1 cellular context compared by ENCODE assay signal in the genomic region with DNA sequence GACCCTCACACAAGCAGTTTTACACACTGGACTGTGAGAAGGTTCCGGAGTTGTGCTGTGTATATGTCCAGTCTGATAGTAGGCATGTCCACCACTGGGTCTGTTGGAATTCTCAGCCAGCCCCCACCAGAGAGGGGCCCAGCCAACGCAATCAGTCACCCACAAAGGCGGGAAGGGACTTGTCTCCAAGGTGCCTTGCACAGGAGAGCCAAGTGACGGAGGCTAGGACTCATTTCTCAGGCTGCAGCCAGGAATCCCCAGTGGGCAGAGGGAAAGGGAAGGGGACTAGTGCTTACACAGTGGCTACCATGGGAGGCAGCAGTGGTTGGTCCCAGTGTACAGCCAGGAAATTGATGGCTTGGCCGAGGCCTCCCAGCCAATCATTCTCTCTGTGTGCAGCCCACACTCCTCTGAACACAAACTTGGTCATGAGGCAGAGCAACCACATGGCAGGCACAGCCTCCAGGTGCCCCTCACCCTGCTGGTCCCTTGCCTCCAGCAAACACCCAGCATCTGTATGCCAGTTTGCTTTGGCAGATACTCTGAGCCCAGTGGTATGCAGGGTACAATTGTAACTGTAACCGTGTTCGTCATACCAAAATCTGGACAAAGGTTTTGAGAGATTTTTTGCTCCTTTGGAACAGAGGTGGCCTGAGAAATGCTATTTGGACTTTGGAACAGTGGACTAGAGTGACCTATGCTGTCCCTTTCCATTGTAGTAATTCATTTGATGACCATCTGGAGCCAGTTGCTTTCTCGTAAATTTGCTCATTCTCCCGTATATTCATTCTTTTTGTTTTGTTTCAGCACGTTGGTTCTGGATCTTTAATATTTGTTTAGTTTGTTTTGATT.
TF ChIP-seq lines count a peak whose summit lies in the region.

No MANE protein-coding gene starts in this region.

TF ChIP-seq in HepG2, 621 proteins besides CTCF, POLR2A, EP300 and RAD21 (continued from another document and continues in another):
- TF ChIP-seq, protein P1, sequence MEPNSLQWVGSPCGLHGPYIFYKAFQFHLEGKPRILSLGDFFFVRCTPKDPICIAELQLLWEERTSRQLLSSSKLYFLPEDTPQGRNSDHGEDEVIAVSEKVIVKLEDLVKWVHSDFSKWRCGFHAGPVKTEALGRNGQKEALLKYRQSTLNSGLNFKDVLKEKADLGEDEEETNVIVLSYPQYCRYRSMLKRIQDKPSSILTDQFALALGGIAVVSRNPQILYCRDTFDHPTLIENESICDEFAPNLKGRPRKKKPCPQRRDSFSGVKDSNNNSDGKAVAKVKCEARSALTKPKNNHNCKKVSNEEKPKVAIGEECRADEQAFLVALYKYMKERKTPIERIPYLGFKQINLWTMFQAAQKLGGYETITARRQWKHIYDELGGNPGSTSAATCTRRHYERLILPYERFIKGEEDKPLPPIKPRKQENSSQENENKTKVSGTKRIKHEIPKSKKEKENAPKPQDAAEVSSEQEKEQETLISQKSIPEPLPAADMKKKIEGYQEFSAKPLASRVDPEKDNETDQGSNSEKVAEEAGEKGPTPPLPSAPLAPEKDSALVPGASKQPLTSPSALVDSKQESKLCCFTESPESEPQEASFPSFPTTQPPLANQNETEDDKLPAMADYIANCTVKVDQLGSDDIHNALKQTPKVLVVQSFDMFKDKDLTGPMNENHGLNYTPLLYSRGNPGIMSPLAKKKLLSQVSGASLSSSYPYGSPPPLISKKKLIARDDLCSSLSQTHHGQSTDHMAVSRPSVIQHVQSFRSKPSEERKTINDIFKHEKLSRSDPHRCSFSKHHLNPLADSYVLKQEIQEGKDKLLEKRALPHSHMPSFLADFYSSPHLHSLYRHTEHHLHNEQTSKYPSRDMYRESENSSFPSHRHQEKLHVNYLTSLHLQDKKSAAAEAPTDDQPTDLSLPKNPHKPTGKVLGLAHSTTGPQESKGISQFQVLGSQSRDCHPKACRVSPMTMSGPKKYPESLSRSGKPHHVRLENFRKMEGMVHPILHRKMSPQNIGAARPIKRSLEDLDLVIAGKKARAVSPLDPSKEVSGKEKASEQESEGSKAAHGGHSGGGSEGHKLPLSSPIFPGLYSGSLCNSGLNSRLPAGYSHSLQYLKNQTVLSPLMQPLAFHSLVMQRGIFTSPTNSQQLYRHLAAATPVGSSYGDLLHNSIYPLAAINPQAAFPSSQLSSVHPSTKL (CRISPR knock-in tag; IDR thresholded peaks at IDR 0.05) = peak; percentile 87
- TF ChIP-seq KLF11 (CRISPR knock-in tag; IDR thresholded peaks at IDR 0.05) (peak; percentile 87), THAP11 (CRISPR knock-in tag; IDR thresholded peaks at IDR 0.05) (peak; percentile 38; the same call in 1 of the 2 replicates), ZNF616 (CRISPR knock-in tag; IDR thresholded peaks at IDR 0.05; ENCODE audit: low read depth) (peak; percentile 81; the same call in 1 of the 2 replicates), MAFF (IDR thresholded peaks at IDR 0.05; ENCODE audit: low read depth, low read length) (no peak), ZNF678 (CRISPR knock-in tag; IDR thresholded peaks at IDR 0.05) (no peak), TARDBP (CRISPR knock-in tag; IDR thresholded peaks at IDR 0.05) (peak; percentile 97), KAT8 (CRISPR knock-in tag; IDR thresholded peaks at IDR 0.05) (peak; percentile 52), REL (CRISPR knock-in tag; conservative IDR thresholded peaks at IDR 0.05) (no peak), SP1 (IDR thresholded peaks at IDR 0.05) (no peak), SP1 (CRISPR knock-in tag; IDR thresholded peaks at IDR 0.05) (peak; percentile 16), CHD2 (IDR thresholded peaks at IDR 0.05; ENCODE audit: low read depth, low read length) (no peak), RAD51 (IDR thresholded peaks at IDR 0.05; ENCODE audit: borderline replicate concordance) (no peak; the same call in 1 of the 2 replicates), ZNF577 (CRISPR knock-in tag; IDR thresholded peaks at IDR 0.05; ENCODE audit: borderline replicate concordance, low read depth) (no peak), SP4 (CRISPR knock-in tag; IDR thresholded peaks at IDR 0.05) (no peak; the same call in 1 of the 2 replicates), SIX4 (CRISPR knock-in tag; IDR thresholded peaks at IDR 0.05) (peak; percentile 61; the same call in 1 of the 2 replicates), SRSF4 (IDR thresholded peaks at IDR 0.05; ENCODE audit: low read depth, low read length, poor library complexity, severe bottlenecking) (no peak), ZNF790 (CRISPR knock-in tag; IDR thresholded peaks at IDR 0.05; ENCODE audit: borderline replicate concordance) (no peak), MAF1 (CRISPR knock-in tag; IDR thresholded peaks at IDR 0.05; ENCODE audit: borderline replicate concordance) (no peak; the same call in 1 of the 2 replicates), ZNF232 (CRISPR knock-in tag; IDR thresholded peaks at IDR 0.05; ENCODE audit: borderline replicate concordance) (peak; percentile 66; the same call in 1 of the 2 replicates), HMG20B (CRISPR knock-in tag; conservative IDR thresholded peaks at IDR 0.05) (0 out of 2 replicates have a peak, but pooled peaks have one; percentile 13)
- TF ChIP-seq, protein P2, sequence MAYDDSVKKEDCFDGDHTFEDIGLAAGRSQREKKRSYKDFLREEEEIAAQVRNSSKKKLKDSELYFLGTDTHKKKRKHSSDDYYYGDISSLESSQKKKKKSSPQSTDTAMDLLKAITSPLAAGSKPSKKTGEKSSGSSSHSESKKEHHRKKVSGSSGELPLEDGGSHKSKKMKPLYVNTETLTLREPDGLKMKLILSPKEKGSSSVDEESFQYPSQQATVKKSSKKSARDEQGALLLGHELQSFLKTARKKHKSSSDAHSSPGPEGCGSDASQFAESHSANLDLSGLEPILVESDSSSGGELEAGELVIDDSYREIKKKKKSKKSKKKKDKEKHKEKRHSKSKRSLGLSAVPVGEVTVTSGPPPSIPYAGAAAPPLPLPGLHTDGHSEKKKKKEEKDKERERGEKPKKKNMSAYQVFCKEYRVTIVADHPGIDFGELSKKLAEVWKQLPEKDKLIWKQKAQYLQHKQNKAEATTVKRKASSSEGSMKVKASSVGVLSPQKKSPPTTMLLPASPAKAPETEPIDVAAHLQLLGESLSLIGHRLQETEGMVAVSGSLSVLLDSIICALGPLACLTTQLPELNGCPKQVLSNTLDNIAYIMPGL (CRISPR knock-in tag; IDR thresholded peaks at IDR 0.05; ENCODE audit: borderline replicate concordance in 1 of 2, low read depth in 1 of 2) = peak; percentile 33 to 76; a peak in 1 of 4 replicates
- TF ChIP-seq, protein P3, sequence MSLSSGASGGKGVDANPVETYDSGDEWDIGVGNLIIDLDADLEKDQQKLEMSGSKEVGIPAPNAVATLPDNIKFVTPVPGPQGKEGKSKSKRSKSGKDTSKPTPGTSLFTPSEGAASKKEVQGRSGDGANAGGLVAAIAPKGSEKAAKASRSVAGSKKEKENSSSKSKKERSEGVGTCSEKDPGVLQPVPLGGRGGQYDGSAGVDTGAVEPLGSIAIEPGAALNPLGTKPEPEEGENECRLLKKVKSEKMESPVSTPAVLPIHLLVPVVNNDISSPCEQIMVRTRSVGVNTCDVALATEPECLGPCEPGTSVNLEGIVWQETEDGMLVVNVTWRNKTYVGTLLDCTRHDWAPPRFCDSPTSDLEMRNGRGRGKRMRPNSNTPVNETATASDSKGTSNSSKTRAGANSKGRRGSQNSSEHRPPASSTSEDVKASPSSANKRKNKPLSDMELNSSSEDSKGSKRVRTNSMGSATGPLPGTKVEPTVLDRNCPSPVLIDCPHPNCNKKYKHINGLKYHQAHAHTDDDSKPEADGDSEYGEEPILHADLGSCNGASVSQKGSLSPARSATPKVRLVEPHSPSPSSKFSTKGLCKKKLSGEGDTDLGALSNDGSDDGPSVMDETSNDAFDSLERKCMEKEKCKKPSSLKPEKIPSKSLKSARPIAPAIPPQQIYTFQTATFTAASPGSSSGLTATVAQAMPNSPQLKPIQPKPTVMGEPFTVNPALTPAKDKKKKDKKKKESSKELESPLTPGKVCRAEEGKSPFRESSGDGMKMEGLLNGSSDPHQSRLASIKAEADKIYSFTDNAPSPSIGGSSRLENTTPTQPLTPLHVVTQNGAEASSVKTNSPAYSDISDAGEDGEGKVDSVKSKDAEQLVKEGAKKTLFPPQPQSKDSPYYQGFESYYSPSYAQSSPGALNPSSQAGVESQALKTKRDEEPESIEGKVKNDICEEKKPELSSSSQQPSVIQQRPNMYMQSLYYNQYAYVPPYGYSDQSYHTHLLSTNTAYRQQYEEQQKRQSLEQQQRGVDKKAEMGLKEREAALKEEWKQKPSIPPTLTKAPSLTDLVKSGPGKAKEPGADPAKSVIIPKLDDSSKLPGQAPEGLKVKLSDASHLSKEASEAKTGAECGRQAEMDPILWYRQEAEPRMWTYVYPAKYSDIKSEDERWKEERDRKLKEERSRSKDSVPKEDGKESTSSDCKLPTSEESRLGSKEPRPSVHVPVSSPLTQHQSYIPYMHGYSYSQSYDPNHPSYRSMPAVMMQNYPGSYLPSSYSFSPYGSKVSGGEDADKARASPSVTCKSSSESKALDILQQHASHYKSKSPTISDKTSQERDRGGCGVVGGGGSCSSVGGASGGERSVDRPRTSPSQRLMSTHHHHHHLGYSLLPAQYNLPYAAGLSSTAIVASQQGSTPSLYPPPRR (CRISPR knock-in tag; IDR thresholded peaks at IDR 0.05; ENCODE audit: borderline replicate concordance) = no peak; the same call in none of the 2 replicates
- TF ChIP-seq, protein P4, sequence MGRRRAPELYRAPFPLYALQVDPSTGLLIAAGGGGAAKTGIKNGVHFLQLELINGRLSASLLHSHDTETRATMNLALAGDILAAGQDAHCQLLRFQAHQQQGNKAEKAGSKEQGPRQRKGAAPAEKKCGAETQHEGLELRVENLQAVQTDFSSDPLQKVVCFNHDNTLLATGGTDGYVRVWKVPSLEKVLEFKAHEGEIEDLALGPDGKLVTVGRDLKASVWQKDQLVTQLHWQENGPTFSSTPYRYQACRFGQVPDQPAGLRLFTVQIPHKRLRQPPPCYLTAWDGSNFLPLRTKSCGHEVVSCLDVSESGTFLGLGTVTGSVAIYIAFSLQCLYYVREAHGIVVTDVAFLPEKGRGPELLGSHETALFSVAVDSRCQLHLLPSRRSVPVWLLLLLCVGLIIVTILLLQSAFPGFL (CRISPR knock-in tag; IDR thresholded peaks at IDR 0.05) = no peak
- TF ChIP-seq, protein P5, sequence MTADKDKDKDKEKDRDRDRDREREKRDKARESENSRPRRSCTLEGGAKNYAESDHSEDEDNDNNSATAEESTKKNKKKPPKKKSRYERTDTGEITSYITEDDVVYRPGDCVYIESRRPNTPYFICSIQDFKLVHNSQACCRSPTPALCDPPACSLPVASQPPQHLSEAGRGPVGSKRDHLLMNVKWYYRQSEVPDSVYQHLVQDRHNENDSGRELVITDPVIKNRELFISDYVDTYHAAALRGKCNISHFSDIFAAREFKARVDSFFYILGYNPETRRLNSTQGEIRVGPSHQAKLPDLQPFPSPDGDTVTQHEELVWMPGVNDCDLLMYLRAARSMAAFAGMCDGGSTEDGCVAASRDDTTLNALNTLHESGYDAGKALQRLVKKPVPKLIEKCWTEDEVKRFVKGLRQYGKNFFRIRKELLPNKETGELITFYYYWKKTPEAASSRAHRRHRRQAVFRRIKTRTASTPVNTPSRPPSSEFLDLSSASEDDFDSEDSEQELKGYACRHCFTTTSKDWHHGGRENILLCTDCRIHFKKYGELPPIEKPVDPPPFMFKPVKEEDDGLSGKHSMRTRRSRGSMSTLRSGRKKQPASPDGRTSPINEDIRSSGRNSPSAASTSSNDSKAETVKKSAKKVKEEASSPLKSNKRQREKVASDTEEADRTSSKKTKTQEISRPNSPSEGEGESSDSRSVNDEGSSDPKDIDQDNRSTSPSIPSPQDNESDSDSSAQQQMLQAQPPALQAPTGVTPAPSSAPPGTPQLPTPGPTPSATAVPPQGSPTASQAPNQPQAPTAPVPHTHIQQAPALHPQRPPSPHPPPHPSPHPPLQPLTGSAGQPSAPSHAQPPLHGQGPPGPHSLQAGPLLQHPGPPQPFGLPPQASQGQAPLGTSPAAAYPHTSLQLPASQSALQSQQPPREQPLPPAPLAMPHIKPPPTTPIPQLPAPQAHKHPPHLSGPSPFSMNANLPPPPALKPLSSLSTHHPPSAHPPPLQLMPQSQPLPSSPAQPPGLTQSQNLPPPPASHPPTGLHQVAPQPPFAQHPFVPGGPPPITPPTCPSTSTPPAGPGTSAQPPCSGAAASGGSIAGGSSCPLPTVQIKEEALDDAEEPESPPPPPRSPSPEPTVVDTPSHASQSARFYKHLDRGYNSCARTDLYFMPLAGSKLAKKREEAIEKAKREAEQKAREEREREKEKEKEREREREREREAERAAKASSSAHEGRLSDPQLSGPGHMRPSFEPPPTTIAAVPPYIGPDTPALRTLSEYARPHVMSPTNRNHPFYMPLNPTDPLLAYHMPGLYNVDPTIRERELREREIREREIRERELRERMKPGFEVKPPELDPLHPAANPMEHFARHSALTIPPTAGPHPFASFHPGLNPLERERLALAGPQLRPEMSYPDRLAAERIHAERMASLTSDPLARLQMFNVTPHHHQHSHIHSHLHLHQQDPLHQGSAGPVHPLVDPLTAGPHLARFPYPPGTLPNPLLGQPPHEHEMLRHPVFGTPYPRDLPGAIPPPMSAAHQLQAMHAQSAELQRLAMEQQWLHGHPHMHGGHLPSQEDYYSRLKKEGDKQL (CRISPR knock-in tag; IDR thresholded peaks at IDR 0.05; ENCODE audit: low read depth) = peak; percentile 27; the same call in 1 of the 2 replicates
- TF ChIP-seq, protein P6, sequence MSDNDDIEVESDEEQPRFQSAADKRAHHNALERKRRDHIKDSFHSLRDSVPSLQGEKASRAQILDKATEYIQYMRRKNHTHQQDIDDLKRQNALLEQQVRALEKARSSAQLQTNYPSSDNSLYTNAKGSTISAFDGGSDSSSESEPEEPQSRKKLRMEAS (IDR thresholded peaks at IDR 0.05) = peak; percentile 97
- TF ChIP-seq, protein P7, sequence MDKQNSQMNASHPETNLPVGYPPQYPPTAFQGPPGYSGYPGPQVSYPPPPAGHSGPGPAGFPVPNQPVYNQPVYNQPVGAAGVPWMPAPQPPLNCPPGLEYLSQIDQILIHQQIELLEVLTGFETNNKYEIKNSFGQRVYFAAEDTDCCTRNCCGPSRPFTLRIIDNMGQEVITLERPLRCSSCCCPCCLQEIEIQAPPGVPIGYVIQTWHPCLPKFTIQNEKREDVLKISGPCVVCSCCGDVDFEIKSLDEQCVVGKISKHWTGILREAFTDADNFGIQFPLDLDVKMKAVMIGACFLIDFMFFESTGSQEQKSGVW (CRISPR knock-in tag; IDR thresholded peaks at IDR 0.05; ENCODE audit: borderline replicate concordance) = no peak
- TF ChIP-seq, protein P8, sequence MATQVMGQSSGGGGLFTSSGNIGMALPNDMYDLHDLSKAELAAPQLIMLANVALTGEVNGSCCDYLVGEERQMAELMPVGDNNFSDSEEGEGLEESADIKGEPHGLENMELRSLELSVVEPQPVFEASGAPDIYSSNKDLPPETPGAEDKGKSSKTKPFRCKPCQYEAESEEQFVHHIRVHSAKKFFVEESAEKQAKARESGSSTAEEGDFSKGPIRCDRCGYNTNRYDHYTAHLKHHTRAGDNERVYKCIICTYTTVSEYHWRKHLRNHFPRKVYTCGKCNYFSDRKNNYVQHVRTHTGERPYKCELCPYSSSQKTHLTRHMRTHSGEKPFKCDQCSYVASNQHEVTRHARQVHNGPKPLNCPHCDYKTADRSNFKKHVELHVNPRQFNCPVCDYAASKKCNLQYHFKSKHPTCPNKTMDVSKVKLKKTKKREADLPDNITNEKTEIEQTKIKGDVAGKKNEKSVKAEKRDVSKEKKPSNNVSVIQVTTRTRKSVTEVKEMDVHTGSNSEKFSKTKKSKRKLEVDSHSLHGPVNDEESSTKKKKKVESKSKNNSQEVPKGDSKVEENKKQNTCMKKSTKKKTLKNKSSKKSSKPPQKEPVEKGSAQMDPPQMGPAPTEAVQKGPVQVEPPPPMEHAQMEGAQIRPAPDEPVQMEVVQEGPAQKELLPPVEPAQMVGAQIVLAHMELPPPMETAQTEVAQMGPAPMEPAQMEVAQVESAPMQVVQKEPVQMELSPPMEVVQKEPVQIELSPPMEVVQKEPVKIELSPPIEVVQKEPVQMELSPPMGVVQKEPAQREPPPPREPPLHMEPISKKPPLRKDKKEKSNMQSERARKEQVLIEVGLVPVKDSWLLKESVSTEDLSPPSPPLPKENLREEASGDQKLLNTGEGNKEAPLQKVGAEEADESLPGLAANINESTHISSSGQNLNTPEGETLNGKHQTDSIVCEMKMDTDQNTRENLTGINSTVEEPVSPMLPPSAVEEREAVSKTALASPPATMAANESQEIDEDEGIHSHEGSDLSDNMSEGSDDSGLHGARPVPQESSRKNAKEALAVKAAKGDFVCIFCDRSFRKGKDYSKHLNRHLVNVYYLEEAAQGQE (IDR thresholded peaks at IDR 0.05; ENCODE audit: borderline replicate concordance in 1 of 2, low read depth in 1 of 2, low read length in 2 of 2) = no peak
